Comparison of ENCODE assay signal across 1 cellular context in the genomic region with DNA sequence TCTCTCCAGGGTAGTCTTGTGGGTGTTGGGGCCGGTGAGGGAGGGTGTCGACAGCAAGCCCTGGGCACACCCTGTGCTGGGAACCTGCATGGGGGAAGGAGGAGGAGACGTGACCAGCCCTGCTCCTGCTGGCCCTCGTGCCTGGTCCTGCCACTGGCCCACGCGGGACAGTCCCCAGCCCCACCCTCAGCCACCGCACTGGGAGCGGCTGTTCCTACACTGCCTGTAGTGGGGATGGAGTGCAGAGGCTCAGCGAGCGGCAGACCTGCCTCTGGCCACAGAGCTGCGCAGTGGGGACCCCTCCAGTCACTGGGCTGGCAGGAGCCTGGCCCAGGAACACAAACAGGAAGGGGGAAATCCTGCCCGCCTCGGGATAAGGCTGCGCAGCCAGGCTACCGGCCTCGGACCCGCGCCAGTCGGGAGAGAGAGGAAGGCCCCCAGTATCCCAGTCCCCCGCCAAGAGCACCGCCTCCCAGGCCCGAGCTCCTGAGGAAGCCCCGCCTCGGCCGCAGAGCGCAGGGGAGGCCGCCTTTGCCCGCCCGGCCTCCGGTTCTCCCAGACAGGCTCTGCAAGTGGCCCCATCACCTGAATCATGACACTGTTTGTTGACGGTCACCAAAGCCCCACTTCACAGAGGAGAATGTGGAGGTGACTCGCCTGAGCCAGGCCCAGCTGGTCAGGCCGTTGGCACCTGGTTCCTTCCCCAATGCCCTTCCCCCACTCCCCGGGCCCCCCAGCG.
TF ChIP-seq lines count a peak whose summit lies in the region.

No MANE protein-coding gene starts in this region.

TF ChIP-seq in GM23338, 12 proteins besides CTCF, POLR2A, EP300 and RAD21 (continued from another document):
- TF ChIP-seq, protein P1, sequence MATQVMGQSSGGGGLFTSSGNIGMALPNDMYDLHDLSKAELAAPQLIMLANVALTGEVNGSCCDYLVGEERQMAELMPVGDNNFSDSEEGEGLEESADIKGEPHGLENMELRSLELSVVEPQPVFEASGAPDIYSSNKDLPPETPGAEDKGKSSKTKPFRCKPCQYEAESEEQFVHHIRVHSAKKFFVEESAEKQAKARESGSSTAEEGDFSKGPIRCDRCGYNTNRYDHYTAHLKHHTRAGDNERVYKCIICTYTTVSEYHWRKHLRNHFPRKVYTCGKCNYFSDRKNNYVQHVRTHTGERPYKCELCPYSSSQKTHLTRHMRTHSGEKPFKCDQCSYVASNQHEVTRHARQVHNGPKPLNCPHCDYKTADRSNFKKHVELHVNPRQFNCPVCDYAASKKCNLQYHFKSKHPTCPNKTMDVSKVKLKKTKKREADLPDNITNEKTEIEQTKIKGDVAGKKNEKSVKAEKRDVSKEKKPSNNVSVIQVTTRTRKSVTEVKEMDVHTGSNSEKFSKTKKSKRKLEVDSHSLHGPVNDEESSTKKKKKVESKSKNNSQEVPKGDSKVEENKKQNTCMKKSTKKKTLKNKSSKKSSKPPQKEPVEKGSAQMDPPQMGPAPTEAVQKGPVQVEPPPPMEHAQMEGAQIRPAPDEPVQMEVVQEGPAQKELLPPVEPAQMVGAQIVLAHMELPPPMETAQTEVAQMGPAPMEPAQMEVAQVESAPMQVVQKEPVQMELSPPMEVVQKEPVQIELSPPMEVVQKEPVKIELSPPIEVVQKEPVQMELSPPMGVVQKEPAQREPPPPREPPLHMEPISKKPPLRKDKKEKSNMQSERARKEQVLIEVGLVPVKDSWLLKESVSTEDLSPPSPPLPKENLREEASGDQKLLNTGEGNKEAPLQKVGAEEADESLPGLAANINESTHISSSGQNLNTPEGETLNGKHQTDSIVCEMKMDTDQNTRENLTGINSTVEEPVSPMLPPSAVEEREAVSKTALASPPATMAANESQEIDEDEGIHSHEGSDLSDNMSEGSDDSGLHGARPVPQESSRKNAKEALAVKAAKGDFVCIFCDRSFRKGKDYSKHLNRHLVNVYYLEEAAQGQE (IDR thresholded peaks at IDR 0.05; ENCODE audit: unreplicated experiment) = no peak
- TF ChIP-seq STAT1 (IDR thresholded peaks at IDR 0.05; ENCODE audit: unreplicated experiment) = no peak
- no peak for TF ChIP-seq ZNF331 (CRISPR knock-in tag; IDR thresholded peaks at IDR 0.05; ENCODE audit: low read depth)
- TF ChIP-seq, protein P2, sequence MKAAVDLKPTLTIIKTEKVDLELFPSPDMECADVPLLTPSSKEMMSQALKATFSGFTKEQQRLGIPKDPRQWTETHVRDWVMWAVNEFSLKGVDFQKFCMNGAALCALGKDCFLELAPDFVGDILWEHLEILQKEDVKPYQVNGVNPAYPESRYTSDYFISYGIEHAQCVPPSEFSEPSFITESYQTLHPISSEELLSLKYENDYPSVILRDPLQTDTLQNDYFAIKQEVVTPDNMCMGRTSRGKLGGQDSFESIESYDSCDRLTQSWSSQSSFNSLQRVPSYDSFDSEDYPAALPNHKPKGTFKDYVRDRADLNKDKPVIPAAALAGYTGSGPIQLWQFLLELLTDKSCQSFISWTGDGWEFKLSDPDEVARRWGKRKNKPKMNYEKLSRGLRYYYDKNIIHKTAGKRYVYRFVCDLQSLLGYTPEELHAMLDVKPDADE (IDR thresholded peaks at IDR 0.05) = no peak
- TF ChIP-seq, protein P3, sequence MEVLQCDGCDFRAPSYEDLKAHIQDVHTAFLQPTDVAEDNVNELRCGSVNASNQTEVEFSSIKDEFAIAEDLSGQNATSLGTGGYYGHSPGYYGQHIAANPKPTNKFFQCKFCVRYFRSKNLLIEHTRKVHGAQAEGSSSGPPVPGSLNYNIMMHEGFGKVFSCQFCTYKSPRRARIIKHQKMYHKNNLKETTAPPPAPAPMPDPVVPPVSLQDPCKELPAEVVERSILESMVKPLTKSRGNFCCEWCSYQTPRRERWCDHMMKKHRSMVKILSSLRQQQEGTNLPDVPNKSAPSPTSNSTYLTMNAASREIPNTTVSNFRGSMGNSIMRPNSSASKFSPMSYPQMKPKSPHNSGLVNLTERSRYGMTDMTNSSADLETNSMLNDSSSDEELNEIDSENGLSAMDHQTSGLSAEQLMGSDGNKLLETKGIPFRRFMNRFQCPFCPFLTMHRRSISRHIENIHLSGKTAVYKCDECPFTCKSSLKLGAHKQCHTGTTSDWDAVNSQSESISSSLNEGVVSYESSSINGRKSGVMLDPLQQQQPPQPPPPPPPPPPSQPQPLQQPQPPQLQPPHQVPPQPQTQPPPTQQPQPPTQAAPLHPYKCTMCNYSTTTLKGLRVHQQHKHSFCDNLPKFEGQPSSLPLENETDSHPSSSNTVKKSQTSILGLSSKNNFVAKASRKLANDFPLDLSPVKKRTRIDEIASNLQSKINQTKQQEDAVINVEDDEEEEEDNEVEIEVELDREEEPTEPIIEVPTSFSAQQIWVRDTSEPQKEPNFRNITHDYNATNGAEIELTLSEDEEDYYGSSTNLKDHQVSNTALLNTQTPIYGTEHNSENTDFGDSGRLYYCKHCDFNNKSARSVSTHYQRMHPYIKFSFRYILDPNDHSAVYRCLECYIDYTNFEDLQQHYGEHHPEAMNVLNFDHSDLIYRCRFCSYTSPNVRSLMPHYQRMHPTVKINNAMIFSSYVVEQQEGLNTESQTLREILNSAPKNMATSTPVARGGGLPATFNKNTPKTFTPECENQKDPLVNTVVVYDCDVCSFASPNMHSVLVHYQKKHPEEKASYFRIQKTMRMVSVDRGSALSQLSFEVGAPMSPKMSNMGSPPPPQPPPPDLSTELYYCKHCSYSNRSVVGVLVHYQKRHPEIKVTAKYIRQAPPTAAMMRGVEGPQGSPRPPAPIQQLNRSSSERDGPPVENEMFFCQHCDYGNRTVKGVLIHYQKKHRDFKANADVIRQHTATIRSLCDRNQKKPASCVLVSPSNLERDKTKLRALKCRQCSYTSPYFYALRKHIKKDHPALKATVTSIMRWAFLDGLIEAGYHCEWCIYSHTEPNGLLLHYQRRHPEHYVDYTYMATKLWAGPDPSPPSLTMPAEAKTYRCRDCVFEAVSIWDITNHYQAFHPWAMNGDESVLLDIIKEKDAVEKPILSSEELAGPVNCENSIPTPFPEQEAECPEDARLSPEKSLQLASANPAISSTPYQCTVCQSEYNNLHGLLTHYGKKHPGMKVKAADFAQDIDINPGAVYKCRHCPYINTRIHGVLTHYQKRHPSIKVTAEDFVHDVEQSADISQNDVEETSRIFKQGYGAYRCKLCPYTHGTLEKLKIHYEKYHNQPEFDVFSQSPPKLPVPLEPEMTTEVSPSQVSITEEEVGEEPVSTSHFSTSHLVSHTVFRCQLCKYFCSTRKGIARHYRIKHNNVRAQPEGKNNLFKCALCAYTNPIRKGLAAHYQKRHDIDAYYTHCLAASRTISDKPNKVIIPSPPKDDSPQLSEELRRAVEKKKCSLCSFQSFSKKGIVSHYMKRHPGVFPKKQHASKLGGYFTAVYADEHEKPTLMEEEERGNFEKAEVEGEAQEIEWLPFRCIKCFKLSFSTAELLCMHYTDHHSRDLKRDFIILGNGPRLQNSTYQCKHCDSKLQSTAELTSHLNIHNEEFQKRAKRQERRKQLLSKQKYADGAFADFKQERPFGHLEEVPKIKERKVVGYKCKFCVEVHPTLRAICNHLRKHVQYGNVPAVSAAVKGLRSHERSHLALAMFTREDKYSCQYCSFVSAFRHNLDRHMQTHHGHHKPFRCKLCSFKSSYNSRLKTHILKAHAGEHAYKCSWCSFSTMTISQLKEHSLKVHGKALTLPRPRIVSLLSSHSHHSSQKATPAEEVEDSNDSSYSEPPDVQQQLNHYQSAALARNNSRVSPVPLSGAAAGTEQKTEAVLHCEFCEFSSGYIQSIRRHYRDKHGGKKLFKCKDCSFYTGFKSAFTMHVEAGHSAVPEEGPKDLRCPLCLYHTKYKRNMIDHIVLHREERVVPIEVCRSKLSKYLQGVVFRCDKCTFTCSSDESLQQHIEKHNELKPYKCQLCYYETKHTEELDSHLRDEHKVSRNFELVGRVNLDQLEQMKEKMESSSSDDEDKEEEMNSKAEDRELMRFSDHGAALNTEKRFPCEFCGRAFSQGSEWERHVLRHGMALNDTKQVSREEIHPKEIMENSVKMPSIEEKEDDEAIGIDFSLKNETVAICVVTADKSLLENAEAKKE (CRISPR knock-in tag; IDR thresholded peaks at IDR 0.05) = no peak
- TF ChIP-seq POLR2AphosphoS5 (IDR thresholded peaks at IDR 0.05; ENCODE audit: low read depth) = no peak
TF ChIP-seq in GM23338: peak in this region for 0.
